ENCODE assay signal across 8 cellular contexts in the genomic region with DNA sequence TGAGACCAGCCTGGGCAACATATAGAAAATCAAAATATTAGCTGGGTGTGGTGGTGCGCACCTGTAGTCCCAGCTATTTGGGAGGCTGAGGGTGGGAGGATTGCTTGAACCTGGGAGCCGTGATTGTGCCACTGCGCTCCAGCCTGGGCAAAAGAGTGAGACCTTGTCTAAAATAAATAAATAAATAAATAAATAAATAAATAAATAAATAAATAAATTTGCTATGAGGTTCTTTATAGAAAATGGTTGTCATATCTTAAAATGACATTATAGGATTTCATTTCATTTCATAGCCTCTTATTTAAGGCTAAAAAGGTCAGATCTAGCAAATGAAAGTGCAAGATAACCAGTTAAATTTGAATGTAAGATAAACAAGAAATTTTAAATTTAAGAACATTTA.
"Had no signal": no experiment of that assay in that cellular context is flagged by ENCODE, and none has a peak within 500 bp of the region (broad histone marks: within the 10 kb centered on the region; RNA-seq: fewer than 3 reads in every experiment).

No MANE protein-coding gene starts in this region.

- ATAC-seq: HepG2, K562 had no signal

- DNase-seq: IMR-90, KBM-7, KG1 had no signal

- H3K27ac ChIP-seq: HL-60, KMS-11 had no signal

- H3K4me2 ChIP-seq: KMS-11 had no signal

- H3K4me3 ChIP-seq: K562 had no signal

- FAIRE-seq: HepG2, HTR-8/SVneo, K562 had no signal
